ENCODE assay signal across 14 cellular contexts in the genomic region with DNA sequence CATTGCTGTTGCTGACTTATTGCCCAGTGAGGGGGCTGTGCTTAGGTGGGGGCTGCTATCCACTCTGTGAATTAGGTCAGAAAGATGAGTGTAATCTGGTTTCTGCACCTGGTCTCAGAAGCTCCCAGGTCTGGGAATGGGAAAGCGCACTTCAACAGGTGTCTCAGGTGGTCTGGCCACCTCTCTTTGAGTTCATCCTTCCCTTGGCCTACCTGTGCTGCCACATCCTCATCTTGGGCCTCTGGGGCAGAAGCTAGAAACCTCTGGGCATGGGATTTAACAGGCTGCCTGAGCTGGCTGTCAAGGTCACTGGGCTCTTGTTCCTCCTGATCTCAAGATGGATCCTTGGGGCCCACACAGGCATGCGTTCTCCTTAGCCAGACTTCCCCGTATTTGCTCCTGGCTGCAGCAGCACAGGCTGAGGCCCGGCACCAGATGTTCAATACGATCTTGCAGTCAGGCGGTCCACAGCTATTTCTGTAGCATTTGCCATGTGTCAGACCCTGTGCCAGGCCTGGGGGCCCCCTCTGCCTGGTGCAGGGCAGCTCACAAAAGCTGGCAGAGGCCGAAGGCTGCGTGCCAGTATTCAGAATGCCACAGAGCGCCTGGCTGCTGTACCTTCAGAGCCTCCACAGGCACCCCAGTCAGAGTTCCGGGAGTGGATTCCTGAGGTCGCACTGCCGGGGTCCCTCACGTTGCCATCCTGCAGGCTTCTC. TPM values are rescaled to one million over a fixed set of nuclear protein-coding genes. Genes with fewer than 3 reads are reported as not detected.
A peak's percentile ranks its signal among the peaks of the same experiment; 100 is the strongest.
DNase-seq lines count a peak whose midpoint lies in the region; ATAC-seq and TF ChIP-seq lines count a peak whose summit lies in the region.
"Not testable (repeated sequence)": the region's sequence is repeated elsewhere in the genome, so short reads cannot be mapped to it uniquely, and the experiment has no call there.
"Had no signal": no experiment of that assay in that cellular context is flagged by ENCODE, and none has a peak within 500 bp of the region (broad histone marks: within the 10 kb centered on the region; RNA-seq: fewer than 3 reads in every experiment).

No MANE protein-coding gene starts in this region.

- ATAC-seq in CD4-positive, CD25-positive, alpha-beta regulatory T cell (ENCODE audit: low read depth in 2 of 2); activated B cell treated with CpG ODN at 0.5 μM for 24 hours (ENCODE audit: low read depth): not testable (repeated sequence)
- ATAC-seq in left ventricle myocardium superior: peak; percentile 88

- TF ChIP-seq CTCF in activated B cell treated with CpG ODN at 0.5 μM for 24 hours (IDR thresholded peaks at IDR 0.05); coronary artery (IDR thresholded peaks at IDR 0.05); neutrophil (IDR thresholded peaks at IDR 0.05): not testable (repeated sequence)

- H3K4me3 ChIP-seq in CD4-positive, CD25-positive, alpha-beta regulatory T cell (ENCODE audit: low read depth, low read length); coronary artery: not testable (repeated sequence)
- peak overlapping the region in 1 of 2 experiments; percentile 32 for H3K4me3 ChIP-seq in neutrophil (ENCODE audit: low read depth in 1 of 2, low read length in 1 of 2)

- H3K27me3 Mint-ChIP-seq in CD4-positive, CD25-positive, alpha-beta regulatory T cell; IgD-negative memory B cell; activated B cell treated with CpG ODN at 0.5 μM for 24 hours; activated naive CD4-positive, alpha-beta T cell treated with anti-CD3 and anti-CD28 coated beads for 36 hours (ENCODE audit: low read depth): not testable (repeated sequence)

- not testable (repeated sequence) for H3K27me3 ChIP-seq in CD4-positive, CD25-positive, alpha-beta regulatory T cell (ENCODE audit: control insufficient read depth, insufficient read depth, low read length); neutrophil

- CTCF ChIA-PET in activated B cell treated with CpG ODN at 0.5 μM for 24 hours (lab: Charles Lee): not testable (repeated sequence)
- CTCF ChIA-PET in activated naive CD4-positive, alpha-beta T cell treated with anti-CD3 and anti-CD28 coated beads for 36 hours (lab: Charles Lee): interaction anchor here (0.7 kb wide), 1 partner anchor 21 kb away, joined by 3 read pairs; no protein-coding TSS in a partner anchor

- H3K4me3 Mint-ChIP-seq in CD4-positive, CD25-positive, alpha-beta regulatory T cell: peak overlapping the region in 2 of 4 donors; percentile 10 to 73
- H3K4me3 Mint-ChIP-seq in IgD-negative memory B cell; activated B cell treated with CpG ODN at 0.5 μM for 24 hours; activated naive CD4-positive, alpha-beta T cell treated with anti-CD3 and anti-CD28 coated beads for 36 hours: not testable (repeated sequence)

- peak overlapping the region; percentile 86 for H3K27ac ChIP-seq in CD4-positive, CD25-positive, alpha-beta regulatory T cell (ENCODE audit: insufficient read depth, low read length, poor library complexity, severe bottlenecking)
- H3K27ac ChIP-seq in coronary artery (peak overlapping the region; percentile 14 to 32), neutrophil (peak overlapping the region; percentile 88), substantia nigra (ENCODE audit: low read depth, low read length, poor library complexity, severe bottlenecking) (peak overlapping the region; percentile 58)

- intact Hi-C loops in activated B cell treated with CpG ODN at 0.5 μM for 24 hours (cut with micrococcal nuclease): loop anchor here (1.0 kb wide), 1 partner anchor 13 kb away; no protein-coding TSS in a partner anchor
- intact Hi-C loops in activated naive CD4-positive, alpha-beta T cell treated with anti-CD3 and anti-CD28 coated beads for 36 hours (cut with micrococcal nuclease): loop anchor here (5.0 kb wide), 2 partner anchors 106 to 301 kb away; partner anchors contain the start of gene TMEM185A
- intact Hi-C loops in left ventricle myocardium superior (cut with micrococcal nuclease): not testable (repeated sequence)

- not testable (repeated sequence) for H3K36me3 Mint-ChIP-seq in CD4-positive, CD25-positive, alpha-beta regulatory T cell; IgD-negative memory B cell; activated B cell treated with CpG ODN at 0.5 μM for 24 hours (ENCODE audit: low read depth); activated naive CD4-positive, alpha-beta T cell treated with anti-CD3 and anti-CD28 coated beads for 36 hours (ENCODE audit: low read depth)

- not testable (repeated sequence) for DNase-seq in CD4-positive, CD25-positive, alpha-beta regulatory T cell; activated B cell treated with CpG ODN at 0.5 μM for 24 hours; activated naive CD4-positive, alpha-beta T cell treated with anti-CD3 and anti-CD28 coated beads for 36 hours; coronary artery (ENCODE audit: low spot score); left ventricle myocardium superior; substantia nigra (lab: John Stamatoyannopoulos, UW)

- peak overlapping the region; percentile 89 to 93 (median 92) for H3K27ac Mint-ChIP-seq in CD4-positive, CD25-positive, alpha-beta regulatory T cell
- H3K27ac Mint-ChIP-seq in IgD-negative memory B cell (peak overlapping the region; percentile 81 to 93 (median 93)), activated B cell treated with CpG ODN at 0.5 μM for 24 hours (peak overlapping the region; percentile 80)
- H3K27ac Mint-ChIP-seq in activated naive CD4-positive, alpha-beta T cell treated with anti-CD3 and anti-CD28 coated beads for 36 hours: peak overlapping the region; percentile 73

- POLR2A ChIA-PET in activated B cell treated with CpG ODN at 0.5 μM for 24 hours (lab: Charles Lee): not testable (repeated sequence)

- H3K9me3 Mint-ChIP-seq in CD4-positive, CD25-positive, alpha-beta regulatory T cell; IgD-negative memory B cell; activated B cell treated with CpG ODN at 0.5 μM for 24 hours; activated naive CD4-positive, alpha-beta T cell treated with anti-CD3 and anti-CD28 coated beads for 36 hours: not testable (repeated sequence)

- not testable (repeated sequence) for H3K36me3 ChIP-seq in CD4-positive, CD25-positive, alpha-beta regulatory T cell (ENCODE audit: control insufficient read depth, insufficient read depth, low read length); neutrophil

- peaks cover 32% of the 10 kb centered on the region for H3K4me1 ChIP-seq in CD4-positive, CD25-positive, alpha-beta regulatory T cell (ENCODE audit: control insufficient read depth, insufficient read depth, low read length, poor library complexity, severe bottlenecking)
- H3K4me1 ChIP-seq in neutrophil (ENCODE audit: control insufficient read depth in 1 of 2, insufficient read depth in 1 of 2, low read depth in 1 of 2, low read length in 1 of 2): peaks cover 14 to 15% of the 10 kb centered on the region in 2 experiments

- H3K9me3 ChIP-seq in CD4-positive, CD25-positive, alpha-beta regulatory T cell (ENCODE audit: control insufficient read depth in 2 of 2, low read length in 2 of 2); neutrophil: not testable (repeated sequence)

- peaks cover 6 to 40% (median 14%) of the 10 kb centered on the region in 4 donors for H3K4me1 Mint-ChIP-seq in CD4-positive, CD25-positive, alpha-beta regulatory T cell
- H3K4me1 Mint-ChIP-seq in IgD-negative memory B cell: not testable (repeated sequence)
- H3K4me1 Mint-ChIP-seq in activated B cell treated with CpG ODN at 0.5 μM for 24 hours: peaks cover 16% of the 10 kb centered on the region
- H3K4me1 Mint-ChIP-seq in activated naive CD4-positive, alpha-beta T cell treated with anti-CD3 and anti-CD28 coated beads for 36 hours (ENCODE audit: low read depth): peaks cover 26% of the 10 kb centered on the region

RNA-seq across cellular contexts. Expression of gene EOLA1, which starts 14.3 kb away (rescaled TPM):
- 81.3 TPM for total RNA-seq in CD4-positive, CD25-positive, alpha-beta regulatory T cell
- polyA plus RNA-seq in CD4-positive, CD25-positive, alpha-beta regulatory T cell: 10 to 100 TPM; 25.6 to 37.7 (median 32.3) TPM
- 19.0 TPM for polyA plus RNA-seq in IgD-negative memory B cell
- total RNA-seq in activated B cell treated with CpG ODN at 0.5 μM for 24 hours: 22.8 and 29.4 TPM in 2 replicates
- total RNA-seq in activated naive CD4-positive, alpha-beta T cell treated with anti-CD3 and anti-CD28 coated beads for 36 hours: 10 to 100 TPM; 14.7 to 16.2 TPM
- 29.6 TPM for total RNA-seq in left ventricle myocardium superior

RNA-seq across cellular contexts. Expression of gene IDS, which starts 21.4 kb away (rescaled TPM):
- total RNA-seq in CD4-positive, CD25-positive, alpha-beta regulatory T cell: 287 TPM
- polyA plus RNA-seq in CD4-positive, CD25-positive, alpha-beta regulatory T cell: 100 to 1,000 TPM; 116 to 147 (median 130) TPM
- 114 TPM for polyA plus RNA-seq in IgD-negative memory B cell
- total RNA-seq in activated B cell treated with CpG ODN at 0.5 μM for 24 hours (88.4 and 99.1 TPM in 2 replicates), left ventricle myocardium superior (88.7 TPM)
- total RNA-seq in activated naive CD4-positive, alpha-beta T cell treated with anti-CD3 and anti-CD28 coated beads for 36 hours: 10 to 100 TPM; 39.9 to 43.1 TPM

RNA-seq across cellular contexts. Expression of gene HSFX3, which starts 23.2 kb away (rescaled TPM):
- total RNA-seq in CD4-positive, CD25-positive, alpha-beta regulatory T cell: not detected
- polyA plus RNA-seq in CD4-positive, CD25-positive, alpha-beta regulatory T cell: not detected
- polyA plus RNA-seq in IgD-negative memory B cell: not detected
- total RNA-seq in activated B cell treated with CpG ODN at 0.5 μM for 24 hours: not detected in 2 replicates
- not detected for total RNA-seq in activated naive CD4-positive, alpha-beta T cell treated with anti-CD3 and anti-CD28 coated beads for 36 hours
- total RNA-seq in left ventricle myocardium superior: not detected
- total RNA-seq: adrenal gland, bronchial epithelial cell, G401, progenitor cell of endocrine pancreas, urinary bladder had no signal
- polyA plus RNA-seq: adrenal gland, small intestine, urinary bladder had no signal

Comparison
In these comparisons a context has a peak if more than half of its experiments do, and no peak if none do; other contexts are left out.
1. H3K27ac ChIP-seq: peak in every context shown above with its lines; median percentile 88 in neutrophil; 86 in CD4-positive, CD25-positive, alpha-beta regulatory T cell; 58 in substantia nigra; 23 in coronary artery.